ENCODE assay signal across 16 cellular contexts in genomic region chr9:91407580-91408275, GRCh38. TPM values are rescaled to one million over a fixed set of nuclear protein-coding genes. Genes with fewer than 3 reads are reported as not detected.
DNase-seq lines count a peak whose midpoint lies in the region; ATAC-seq and TF ChIP-seq lines count a peak whose summit lies in the region.
"Had no signal": no experiment of that assay in that cellular context is flagged by ENCODE, and none has a peak within 500 bp of the region (broad histone marks: within the 10 kb centered on the region; RNA-seq: fewer than 3 reads in every experiment).

No MANE protein-coding gene starts in this region.

- no peaks in the 10 kb centered on the region for H3K9me3 ChIP-seq in heart left ventricle
- no peaks in the 10 kb centered on the region for H3K9me3 ChIP-seq in trophoblast cell (ENCODE audit: insufficient read depth, low read depth, low read length)
- no peaks in the 10 kb centered on the region for H3K9me3 ChIP-seq in effector memory CD4-positive, alpha-beta T cell (ENCODE audit: control insufficient read depth, low read length)
- H3K9me3 ChIP-seq: tibial nerve had no signal

- H3K4me3 ChIP-seq in NB4 (ENCODE audit: low read depth, low read length): no peak overlapping the region
- no peak overlapping the region for H3K4me3 ChIP-seq in heart left ventricle
- H3K4me3 ChIP-seq in trophoblast cell (ENCODE audit: low read depth, low read length): no peak overlapping the region
- no peak overlapping the region for H3K4me3 ChIP-seq in effector memory CD4-positive, alpha-beta T cell (ENCODE audit: insufficient read depth, low read depth, low read length, poor library complexity, severe bottlenecking)
- H3K4me3 ChIP-seq: tibial nerve had no signal

- no peak overlapping the region for H2BK5ac ChIP-seq in trophoblast cell (ENCODE audit: low read depth, low read length, poor library complexity)

- no peak overlapping the region for H2BK120ac ChIP-seq in trophoblast cell (ENCODE audit: insufficient read depth, low read length, poor library complexity)

- no peak overlapping the region for H3K14ac ChIP-seq in trophoblast cell (ENCODE audit: low read length)

- H3K27ac ChIP-seq in heart left ventricle (peak overlapping the region in 8 of 12 donors; percentile 3 to 50 (median 26)), trophoblast cell (ENCODE audit: low read depth, low read length) (no peak overlapping the region)
- H3K27ac ChIP-seq in effector memory CD4-positive, alpha-beta T cell (ENCODE audit: insufficient read depth, low read length, poor library complexity, severe bottlenecking): no peak overlapping the region
- H3K27ac ChIP-seq: brain microvascular endothelial cell, tibial nerve had no signal

- intact Hi-C loops in heart left ventricle (cut with DNase I): no loop called here

- H2BK12ac ChIP-seq in trophoblast cell (ENCODE audit: low read length): no peak overlapping the region

- H3K4me2 ChIP-seq in trophoblast cell (ENCODE audit: low read length): no peak overlapping the region

- no peak overlapping the region for H4K12ac ChIP-seq in trophoblast cell (ENCODE audit: low read depth, low read length)

- H4K91ac ChIP-seq in trophoblast cell (ENCODE audit: low read depth, low read length): no peak overlapping the region

- peak overlapping the region; percentile 37 for H3K18ac ChIP-seq in trophoblast cell (ENCODE audit: low read length)

- ATAC-seq in heart left ventricle (peak; percentile 64 to 83 (median 75)), HG03460 (IDR thresholded peaks at IDR 0.05; ENCODE audit: unreplicated experiment) (no peak), GM21529 (IDR thresholded peaks at IDR 0.05; ENCODE audit: unreplicated experiment) (no peak)
- ATAC-seq: T-helper 17 cell had no signal

- H3K36me3 ChIP-seq in heart left ventricle: peaks cover 0 to 38% (median 23%) of the 10 kb centered on the region in 9 donors
- peaks cover 14 to 19% of the 10 kb centered on the region in 2 experiments for H3K36me3 ChIP-seq in trophoblast cell (ENCODE audit: control insufficient read depth in 1 of 2, insufficient read depth in 2 of 2, low read length in 2 of 2)
- H3K36me3 ChIP-seq in effector memory CD4-positive, alpha-beta T cell (ENCODE audit: control insufficient read depth, insufficient read depth, low read length): no peaks in the 10 kb centered on the region

- H3K79me1 ChIP-seq in trophoblast cell (ENCODE audit: low read length): no peaks in the 10 kb centered on the region

- H2AK5ac ChIP-seq in trophoblast cell (ENCODE audit: low read length): no peak overlapping the region

- H3K27me3 ChIP-seq in heart left ventricle (no peaks in the 10 kb centered on the region), trophoblast cell (ENCODE audit: insufficient read depth, low read length) (no peaks in the 10 kb centered on the region)
- H3K27me3 ChIP-seq in effector memory CD4-positive, alpha-beta T cell (replicated peaks; ENCODE audit: control insufficient read depth, insufficient read depth, low read length, poor library complexity, severe bottlenecking): no peaks in the 10 kb centered on the region
- H3K27me3 ChIP-seq: brain microvascular endothelial cell, tibial nerve had no signal

- no peak overlapping the region for H3K23ac ChIP-seq in trophoblast cell (ENCODE audit: low read length)

- TF ChIP-seq POLR2A in NB4 (IDR thresholded peaks at IDR 0.05; ENCODE audit: extremely low read depth, insufficient read length) (no peak), heart left ventricle (IDR thresholded peaks at IDR 0.05) (no peak)

- no peak overlapping the region for H4K8ac ChIP-seq in trophoblast cell (ENCODE audit: low read depth, low read length)

- H3K9ac ChIP-seq in trophoblast cell (ENCODE audit: low read length): no peak overlapping the region

- peaks cover 0 to 39% (median 5%) of the 10 kb centered on the region in 12 donors for H3K4me1 ChIP-seq in heart left ventricle
- H3K4me1 ChIP-seq in trophoblast cell (ENCODE audit: control insufficient read depth in 1 of 2, insufficient read depth in 2 of 2, low read length in 2 of 2): no peaks in the 10 kb centered on the region
- H3K4me1 ChIP-seq in effector memory CD4-positive, alpha-beta T cell (ENCODE audit: control insufficient read depth, insufficient read depth, low read length, poor library complexity, severe bottlenecking): no peaks in the 10 kb centered on the region

- DNase-seq in EL (peak; percentile 54), NB4 (ENCODE audit: low read depth) (peak; percentile 54), heart left ventricle (peak in 1 of 5 donors; percentile 62), trophoblast cell (peak; percentile 71 to 80), NOMO-1 (lab: John Stamatoyannopoulos, UW; ENCODE audit: unreplicated experiment in 2 of 2) (no peak)
- DNase-seq in effector memory CD4-positive, alpha-beta T cell: no peak
- DNase-seq: activated naive CD4-positive, alpha-beta T cell treated with anti-CD3 and anti-CD28 coated beads, Interleukin-2, amount 10 ng/mL, durations not matched to agents 7 days and 5 days; brain microvascular endothelial cell; dermis blood vessel endothelial cell; midbrain; NCI-H1048; NCI-H2171; T-helper 17 cell had no signal

- no peak overlapping the region for H2AFZ ChIP-seq in trophoblast cell (ENCODE audit: insufficient read depth, low read length, poor library complexity)

- 63 to 77% (median 73%) methylated on average over 11 of the region's 11 CpGs for WGBS in heart left ventricle, 4 donors
- no CpG with 5 or more reads among the region's 11 CpGs for WGBS in trophoblast cell (ENCODE audit: extremely low coverage, insufficient coverage, insufficient read length)

- TF ChIP-seq CTCF in NB4 (IDR thresholded peaks at IDR 0.05; ENCODE audit: low read depth, low read length): no peak
- no peak for TF ChIP-seq CTCF in heart left ventricle (IDR thresholded peaks at IDR 0.05)

- peaks cover 2% of the 10 kb centered on the region for H3K79me2 ChIP-seq in trophoblast cell (ENCODE audit: control insufficient read depth, insufficient read depth, low read length, poor library complexity)

- H3K4ac ChIP-seq in trophoblast cell (ENCODE audit: low read depth, low read length): no peak overlapping the region

RNA-seq across cellular contexts. Expression of gene NFIL3, which starts 15.9 kb away (rescaled TPM):
- 10 to 100 TPM; 20.1 to 35.9 (median 24.7) TPM for total RNA-seq in heart left ventricle
- polyA plus RNA-seq in heart left ventricle: 10 to 100 TPM; 13.1 to 33.3 TPM
- 50.7 and 52.5 TPM in 2 replicates for polyA plus RNA-seq in trophoblast cell (2013)

RNA-seq across cellular contexts. Expression of gene AUH, which starts 46.0 kb away (rescaled TPM):
- total RNA-seq in heart left ventricle: 10 to 100 TPM; 28.5 to 54.7 (median 39.7) TPM
- polyA plus RNA-seq in heart left ventricle: 10 to 100 TPM; 19.0 to 28.8 TPM
- polyA plus RNA-seq in trophoblast cell (2013): 12.1 and 12.3 TPM in 2 replicates

Comparison
In these comparisons a context has a peak if more than half of its experiments do, and no peak if none do; other contexts are left out.
1. DNase-seq: peak in EL (single experiment), NB4 (single experiment) and trophoblast cell (2 of 2); none in NOMO-1 (0 of 2) and effector memory CD4-positive, alpha-beta T cell (0 of 3).
2. ATAC-seq: peak in heart left ventricle (4 of 4); none in HG03460 (single experiment) and GM21529 (single experiment).
3. H3K27ac ChIP-seq: peak in heart left ventricle (8 of 12); none in trophoblast cell (single experiment) and effector memory CD4-positive, alpha-beta T cell (single experiment).